Comparison of ENCODE assay signal across 22 cellular contexts in the genomic region with DNA sequence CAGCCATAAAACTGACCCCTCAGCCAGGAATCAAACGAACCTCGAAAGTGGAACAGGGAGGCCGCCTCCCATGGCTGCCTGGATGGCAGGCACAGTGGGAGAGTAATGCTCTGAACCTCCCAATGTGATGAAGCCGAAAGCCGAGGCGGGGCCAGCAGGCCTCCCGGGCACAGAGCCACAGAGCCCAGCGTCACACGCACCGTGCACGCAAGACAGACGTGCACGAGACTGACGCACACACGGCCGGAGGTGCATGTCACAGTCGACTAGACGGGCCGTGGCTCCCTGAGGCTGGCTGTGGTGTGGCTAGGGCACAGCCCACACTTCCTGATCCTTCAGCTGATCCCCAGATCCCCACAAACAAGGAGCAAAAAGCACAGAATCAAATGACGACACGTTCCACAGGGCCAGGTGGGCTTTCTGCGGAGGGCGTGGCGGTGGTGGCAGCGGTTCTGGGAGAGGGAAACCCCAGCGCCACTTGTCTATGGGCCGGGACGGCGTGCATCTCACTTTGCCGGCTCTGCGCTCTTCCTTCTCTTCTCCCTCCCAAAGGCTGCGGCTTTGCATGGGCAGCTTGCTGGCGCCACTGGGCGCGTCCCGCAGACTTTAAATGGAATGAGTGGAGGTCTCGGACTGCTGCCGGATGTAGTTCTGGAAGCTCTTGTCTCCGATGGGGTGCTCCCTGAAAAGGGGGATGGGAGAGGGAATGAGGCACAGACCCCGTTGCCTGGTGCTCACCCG. TPM values are rescaled to one million over a fixed set of nuclear protein-coding genes. Genes with fewer than 3 reads are reported as not detected.
DNase-seq lines count a peak whose midpoint lies in the region; ATAC-seq, FAIRE-seq and TF ChIP-seq lines count a peak whose summit lies in the region.
"Had no signal": no experiment of that assay in that cellular context is flagged by ENCODE, and none has a peak within 500 bp of the region (broad histone marks: within the 10 kb centered on the region; RNA-seq: fewer than 3 reads in every experiment).

No MANE protein-coding gene starts in this region.

- no peak overlapping the region for H3K9ac ChIP-seq in HepG2 (ENCODE audit: insufficient read depth, low read depth, low read length)
- H3K9ac ChIP-seq: BLaER1 treated with 17β-estradiol and CSF1 and Interleukin-3, amounts not matched to agents 10 nM and 100 nM had no signal

- ATAC-seq in HepG2: no peak; the same call in 2 of the 3 replicates
- no peak for ATAC-seq in stimulated activated effector memory CD8-positive, alpha-beta T cell treated with anti-CD3 and anti-CD28 coated beads, Interleukin-12 subunit alpha, Interleukin-12 subunit beta, amount 100 ng/mL, for 72 hours

- H3K4me3 Mint-ChIP-seq in activated CD4-positive, alpha-beta T cell treated with anti-CD3 and anti-CD28 coated beads, Interleukin-2, amount 10 ng/mL, durations not matched to agents 7 days and 5 days: peak overlapping the region; percentile 13
- no peak overlapping the region for H3K4me3 Mint-ChIP-seq in activated CD4-positive, alpha-beta T cell treated with anti-CD3 and anti-CD28 coated beads, Interleukin-2, amount 10 ng/mL, durations not matched to agents 24 days and 14 days
- H3K4me3 Mint-ChIP-seq in stimulated activated effector memory CD8-positive, alpha-beta T cell treated with anti-CD3 and anti-CD28 coated beads, Interleukin-12 subunit alpha, Interleukin-12 subunit beta, amount 100 ng/mL, for 72 hours: no peak overlapping the region
- H3K4me3 Mint-ChIP-seq: activated naive CD4-positive, alpha-beta T cell treated with anti-CD3 and anti-CD28 coated beads, Interleukin-2, amount 50 U/mL, for 24 hours; brain; dendritic cell treated with granulocyte-macrophage colony-stimulating factor and Interleukin-4, amounts not matched to agents 40 ng/mL and 50 ng/mL, for 4 days; nephron progenitor cell had no signal

- H3K27ac Mint-ChIP-seq in activated CD4-positive, alpha-beta T cell treated with anti-CD3 and anti-CD28 coated beads, Interleukin-2, amount 10 ng/mL, durations not matched to agents 7 days and 5 days: no peak overlapping the region
- no peak overlapping the region for H3K27ac Mint-ChIP-seq in activated CD4-positive, alpha-beta T cell treated with anti-CD3 and anti-CD28 coated beads, Interleukin-2, amount 10 ng/mL, durations not matched to agents 24 days and 14 days
- H3K27ac Mint-ChIP-seq in stimulated activated effector memory CD8-positive, alpha-beta T cell treated with anti-CD3 and anti-CD28 coated beads, Interleukin-12 subunit alpha, Interleukin-12 subunit beta, amount 100 ng/mL, for 72 hours: peak overlapping the region; percentile 88
- H3K27ac Mint-ChIP-seq: dendritic cell treated with granulocyte-macrophage colony-stimulating factor and Interleukin-4, amounts not matched to agents 40 ng/mL and 50 ng/mL, for 4 days had no signal

- H3K4me3 ChIP-seq in HepG2 (replicated peaks in 1 of 3; ENCODE audit: insufficient read depth in 1 of 3, low read depth in 2 of 3, low read length in 3 of 3) (no peak overlapping the region), SJCRH30 (no peak overlapping the region)
- H3K4me3 ChIP-seq: BLaER1 treated with 17β-estradiol and CSF1 and Interleukin-3, amounts not matched to agents 10 nM and 100 nM had no signal

- H3K9me3 Mint-ChIP-seq in activated CD4-positive, alpha-beta T cell treated with anti-CD3 and anti-CD28 coated beads, Interleukin-2, amount 10 ng/mL, durations not matched to agents 7 days and 5 days: no peaks in the 10 kb centered on the region
- H3K9me3 Mint-ChIP-seq in activated CD4-positive, alpha-beta T cell treated with anti-CD3 and anti-CD28 coated beads, Interleukin-2, amount 10 ng/mL, durations not matched to agents 24 days and 14 days: no peaks in the 10 kb centered on the region
- no peaks in the 10 kb centered on the region for H3K9me3 Mint-ChIP-seq in stimulated activated effector memory CD8-positive, alpha-beta T cell treated with anti-CD3 and anti-CD28 coated beads, Interleukin-12 subunit alpha, Interleukin-12 subunit beta, amount 100 ng/mL, for 72 hours
- H3K9me3 Mint-ChIP-seq: activated naive CD4-positive, alpha-beta T cell treated with anti-CD3 and anti-CD28 coated beads, Interleukin-2, amount 50 U/mL, for 24 hours; brain; dendritic cell treated with granulocyte-macrophage colony-stimulating factor and Interleukin-4, amounts not matched to agents 40 ng/mL and 50 ng/mL, for 4 days; nephron progenitor cell had no signal

- H3K36me3 Mint-ChIP-seq in activated CD4-positive, alpha-beta T cell treated with anti-CD3 and anti-CD28 coated beads, Interleukin-2, amount 10 ng/mL, durations not matched to agents 7 days and 5 days (ENCODE audit: low read depth): peaks cover 64% of the 10 kb centered on the region
- peaks cover 43% of the 10 kb centered on the region for H3K36me3 Mint-ChIP-seq in activated CD4-positive, alpha-beta T cell treated with anti-CD3 and anti-CD28 coated beads, Interleukin-2, amount 10 ng/mL, durations not matched to agents 24 days and 14 days (ENCODE audit: low read depth)
- H3K36me3 Mint-ChIP-seq in stimulated activated effector memory CD8-positive, alpha-beta T cell treated with anti-CD3 and anti-CD28 coated beads, Interleukin-12 subunit alpha, Interleukin-12 subunit beta, amount 100 ng/mL, for 72 hours: peaks cover 89% of the 10 kb centered on the region

- TF ChIP-seq CTCF in HepG2 (CRISPR knock-in tag; IDR thresholded peaks at IDR 0.05): no peak

- H3K27me3 ChIP-seq in HepG2 (ENCODE audit: control insufficient read depth in 1 of 2, insufficient read depth in 2 of 2, low read length in 2 of 2) (peaks cover 3 to 18% of the 10 kb centered on the region in 2 experiments; a peak in 3 of 5 replicates), SJCRH30 (no peaks in the 10 kb centered on the region)
- H3K27me3 ChIP-seq: BLaER1 treated with 17β-estradiol and CSF1 and Interleukin-3, amounts not matched to agents 10 nM and 100 nM had no signal

- no peaks in the 10 kb centered on the region for H3K79me2 ChIP-seq in HepG2 (ENCODE audit: insufficient read depth, low read length)

- H3K9me3 ChIP-seq in HepG2 (ENCODE audit: low read length) (no peaks in the 10 kb centered on the region), SJCRH30 (replicated peaks) (no peaks in the 10 kb centered on the region)
- H3K9me3 ChIP-seq: BLaER1 treated with 17β-estradiol and CSF1 and Interleukin-3, amounts not matched to agents 10 nM and 100 nM had no signal

- in situ Hi-C loops in HepG2 (cut with HindIII; ENCODE audit: extremely low pct_ligation_motif_present, low pct_unique_long_range_greater_than_20kb): no loop called here

- BruUV-seq in HepG2 (replicated peaks; lab: Mats Ljungman, UMichigan): no TSS peak

- H3K27ac ChIP-seq in HepG2 (ENCODE audit: extremely low read length, insufficient read depth, low read length) (no peak overlapping the region), SJCRH30 (no peak overlapping the region)
- H3K27ac ChIP-seq: BLaER1 treated with 17β-estradiol and CSF1 and Interleukin-3, amounts not matched to agents 10 nM and 100 nM had no signal

- no peak for TF ChIP-seq RAD21 in HepG2 (CRISPR knock-in tag; IDR thresholded peaks at IDR 0.05)

- 45% methylated on average over 16 of the region's 41 CpGs for WGBS in HepG2 (ENCODE audit: low lambda C conversion rate)

- H3K27me3 Mint-ChIP-seq in activated CD4-positive, alpha-beta T cell treated with anti-CD3 and anti-CD28 coated beads, Interleukin-2, amount 10 ng/mL, durations not matched to agents 7 days and 5 days: no peaks in the 10 kb centered on the region
- H3K27me3 Mint-ChIP-seq in activated CD4-positive, alpha-beta T cell treated with anti-CD3 and anti-CD28 coated beads, Interleukin-2, amount 10 ng/mL, durations not matched to agents 24 days and 14 days: no peaks in the 10 kb centered on the region
- H3K27me3 Mint-ChIP-seq: activated naive CD4-positive, alpha-beta T cell treated with anti-CD3 and anti-CD28 coated beads, Interleukin-2, amount 50 U/mL, for 24 hours; dendritic cell treated with granulocyte-macrophage colony-stimulating factor and Interleukin-4, amounts not matched to agents 40 ng/mL and 50 ng/mL, for 4 days had no signal

- no peak for DNase-seq in activated CD4-positive, alpha-beta T cell treated with anti-CD3 and anti-CD28 coated beads, Interleukin-2, amount 10 ng/mL, durations not matched to agents 7 days and 5 days
- no peak for DNase-seq in activated CD4-positive, alpha-beta T cell treated with anti-CD3 and anti-CD28 coated beads, Interleukin-2, amount 10 ng/mL, durations not matched to agents 24 days and 14 days
- DNase-seq in SHP77 (lab: John Stamatoyannopoulos, UW): peak; percentile 61 to 75
- no peak for DNase-seq in HepG2 (ENCODE audit: low spot score)
- DNase-seq in stimulated activated effector memory CD8-positive, alpha-beta T cell treated with anti-CD3 and anti-CD28 coated beads, Interleukin-12 subunit alpha, Interleukin-12 subunit beta, amount 100 ng/mL, for 72 hours (ENCODE audit: low spot score in 2 of 2): no peak
- DNase-seq in globus pallidus (ENCODE audit: low spot score): no peak
- no peak for DNase-seq in SJCRH30
- no peak for DNase-seq in GM19238 (ENCODE audit: insufficient read length, low spot score)
- DNase-seq: activated T-cell treated with anti-CD3 and anti-CD28 coated beads for 4 hours; erythroblast; mammary epithelial cell; NCI-H1930; NCI-H524 treated with DMSO at 0.1 percent for 48 hours; nephron progenitor cell; stimulated activated naive CD4-positive, alpha-beta T cell treated with Interleukin-2 at 50 U/mL for 16 hours; trophoblast cell had no signal

- POLR2A ChIA-PET in activated CD4-positive, alpha-beta T cell treated with anti-CD3 and anti-CD28 coated beads, Interleukin-2, amount 10 ng/mL, durations not matched to agents 7 days and 5 days (lab: Charles Lee): no interaction called here
- POLR2A ChIA-PET in HepG2 (lab: Yijun Ruan, JAX): no interaction called here

- FAIRE-seq in HepG2 (lab: Jason Lieb, UNC): no peak
- FAIRE-seq: A204.1, TTC549 had no signal

- CTCF ChIA-PET in activated CD4-positive, alpha-beta T cell treated with anti-CD3 and anti-CD28 coated beads, Interleukin-2, amount 10 ng/mL, durations not matched to agents 7 days and 5 days (lab: Charles Lee): interaction anchor here (1.2 kb wide), 1 partner anchor 19 kb away, joined by 3 read pairs; no protein-coding TSS in a partner anchor
- CTCF ChIA-PET in HepG2 (lab: Yijun Ruan, JAX; ENCODE audit: low intra/inter-chr PET ratio, low total read pairs): no interaction called here

- TF ChIP-seq EP300 in HepG2 (IDR thresholded peaks at IDR 0.05; ENCODE audit: low read depth in 2 of 2, low read length in 2 of 2) (no peak), HepG2 (CRISPR knock-in tag; IDR thresholded peaks at IDR 0.05; ENCODE audit: borderline replicate concordance) (no peak)

- H3K4me1 ChIP-seq in HepG2 (ENCODE audit: insufficient read depth, low read length) (no peaks in the 10 kb centered on the region), SJCRH30 (no peaks in the 10 kb centered on the region; the same call in 1 of the 2 replicates)

- no peak overlapping the region for H2AFZ ChIP-seq in HepG2 (ENCODE audit: low read length)

- no peak overlapping the region for H3K4me2 ChIP-seq in HepG2 (ENCODE audit: low read depth, low read length)
- H3K4me2 ChIP-seq: BLaER1 treated with 17β-estradiol and CSF1 and Interleukin-3, amounts not matched to agents 10 nM and 100 nM had no signal

- no peak for TF ChIP-seq POLR2A in HepG2 (IDR thresholded peaks at IDR 0.05; ENCODE audit: insufficient read depth in 1 of 2, low read depth in 2 of 2, low read length in 2 of 2)

- no peaks in the 10 kb centered on the region for H4K20me1 ChIP-seq in HepG2 (ENCODE audit: insufficient read depth, low read length)

- H3K36me3 ChIP-seq in HepG2 (replicated peaks in 1 of 2; ENCODE audit: control insufficient read depth in 1 of 2, insufficient read depth in 2 of 2, low read length in 2 of 2): no peaks in the 10 kb centered on the region
- no peaks in the 10 kb centered on the region; the same call in 1 of the 2 replicates for H3K36me3 ChIP-seq in SJCRH30

- intact Hi-C loops in activated CD4-positive, alpha-beta T cell treated with anti-CD3 and anti-CD28 coated beads, Interleukin-2, amount 10 ng/mL, durations not matched to agents 24 days and 14 days (cut with micrococcal nuclease): no loop called here
- intact Hi-C loops in HepG2 (cut with micrococcal nuclease; ENCODE audit: unreplicated experiment): no loop called here

- H3K4me1 Mint-ChIP-seq in activated CD4-positive, alpha-beta T cell treated with anti-CD3 and anti-CD28 coated beads, Interleukin-2, amount 10 ng/mL, durations not matched to agents 7 days and 5 days: peaks cover 2% of the 10 kb centered on the region
- peaks cover 1% of the 10 kb centered on the region for H3K4me1 Mint-ChIP-seq in activated CD4-positive, alpha-beta T cell treated with anti-CD3 and anti-CD28 coated beads, Interleukin-2, amount 10 ng/mL, durations not matched to agents 24 days and 14 days
- H3K4me1 Mint-ChIP-seq in stimulated activated effector memory CD8-positive, alpha-beta T cell treated with anti-CD3 and anti-CD28 coated beads, Interleukin-12 subunit alpha, Interleukin-12 subunit beta, amount 100 ng/mL, for 72 hours: peaks cover 23% of the 10 kb centered on the region
- H3K4me1 Mint-ChIP-seq: activated naive CD4-positive, alpha-beta T cell treated with anti-CD3 and anti-CD28 coated beads, Interleukin-2, amount 50 U/mL, for 24 hours had no signal

RNA-seq across cellular contexts. Expression of gene C13orf46, which starts 5.0 kb away (rescaled TPM):
- 1 to 10 TPM; 7.3 to 9.8 TPM for total RNA-seq in activated CD4-positive, alpha-beta T cell treated with anti-CD3 and anti-CD28 coated beads, Interleukin-2, amount 10 ng/mL, durations not matched to agents 7 days and 5 days
- 0.57 and 0.61 TPM in 2 replicates for total RNA-seq in activated CD4-positive, alpha-beta T cell treated with anti-CD3 and anti-CD28 coated beads, Interleukin-2, amount 10 ng/mL, durations not matched to agents 24 days and 14 days
- not detected in 2 replicates for total RNA-seq in HepG2 (2016; rRNA removed; fragmentation: Illumina TruSeq; extraction: Trizol)
- total RNA-seq in HepG2 (2016; cell fraction: cytosol; rRNA removed; fragmentation: Illumina TruSeq; extraction: Trizol; ENCODE audit: low read depth): not detected in 2 replicates
- not detected in 2 replicates for total RNA-seq in HepG2 (2016; cell fraction: insoluble cytoplasmic fraction; rRNA removed; fragmentation: Illumina TruSeq; extraction: Trizol)
- total RNA-seq in HepG2 (2016; cell fraction: membrane; rRNA removed; fragmentation: Illumina TruSeq; extraction: Trizol): not detected in 2 replicates
- total RNA-seq in HepG2 (2016; cell fraction: nucleus; rRNA removed; fragmentation: Illumina TruSeq; extraction: Trizol): not detected in 2 replicates
- 0.01 TPM in 1 of 2 replicates, not detected in the other for polyA plus RNA-seq in HepG2 (2011; rRNA removed)
- polyA plus RNA-seq in HepG2 (2011; cell fraction: cytosol; rRNA removed): not detected in 2 replicates
- polyA plus RNA-seq in HepG2 (2011; cell fraction: nucleus; rRNA removed): 0.03 TPM in 1 of 2 replicates, not detected in the other
- polyA plus RNA-seq in HepG2 (2012): not detected in 2 replicates
- polyA plus RNA-seq in HepG2 (2016; cell fraction: cytosol; fragmentation: Illumina TruSeq; extraction: Trizol; ENCODE audit: low read depth): not detected in 2 replicates
- polyA plus RNA-seq in HepG2 (2016; cell fraction: insoluble cytoplasmic fraction; fragmentation: Illumina TruSeq; extraction: Trizol; ENCODE audit: low read depth): not detected in 2 replicates
- not detected in 2 replicates for polyA plus RNA-seq in HepG2 (2016; cell fraction: membrane; fragmentation: Illumina TruSeq; extraction: Trizol; ENCODE audit: low read depth)
- not detected in 2 replicates for polyA plus RNA-seq in HepG2 (2016; cell fraction: nucleus; fragmentation: Illumina TruSeq; extraction: Trizol; ENCODE audit: insufficient read depth, low read depth)
- 1.9 TPM in 1 of 2 replicates, not detected in the other for polyA minus RNA-seq in HepG2 (2011; rRNA and poly(A)+ RNA removed; ENCODE audit: low replicate concordance)
- polyA minus RNA-seq in HepG2 (2011; cell fraction: cytosol; rRNA and poly(A)+ RNA removed): not detected in 2 replicates
- 0.13 TPM in 1 of 2 replicates, not detected in the other for polyA minus RNA-seq in HepG2 (2011; cell fraction: nucleus; rRNA and poly(A)+ RNA removed)
- total RNA-seq in SJCRH30 (2014; rRNA removed; shearing (Covaris generic)): 0.04 TPM in 1 of 2 replicates, not detected in the other

Comparison
In these comparisons a context has a peak if more than half of its experiments do, and no peak if none do; other contexts are left out.
1. DNase-seq: peak in SHP77 (2 of 2); none in activated CD4-positive, alpha-beta T cell treated with anti-CD3 and anti-CD28 coated beads, Interleukin-2, amount 10 ng/mL, durations not matched to agents 7 days and 5 days (single experiment), activated CD4-positive, alpha-beta T cell treated with anti-CD3 and anti-CD28 coated beads, Interleukin-2, amount 10 ng/mL, durations not matched to agents 24 days and 14 days (single experiment), HepG2 (single experiment), stimulated activated effector memory CD8-positive, alpha-beta T cell treated with anti-CD3 and anti-CD28 coated beads, Interleukin-12 subunit alpha, Interleukin-12 subunit beta, amount 100 ng/mL, for 72 hours (0 of 2), globus pallidus (single experiment), SJCRH30 (0 of 2) and GM19238 (single experiment).